ENCODE assay signal across 14 cellular contexts in the genomic region with DNA sequence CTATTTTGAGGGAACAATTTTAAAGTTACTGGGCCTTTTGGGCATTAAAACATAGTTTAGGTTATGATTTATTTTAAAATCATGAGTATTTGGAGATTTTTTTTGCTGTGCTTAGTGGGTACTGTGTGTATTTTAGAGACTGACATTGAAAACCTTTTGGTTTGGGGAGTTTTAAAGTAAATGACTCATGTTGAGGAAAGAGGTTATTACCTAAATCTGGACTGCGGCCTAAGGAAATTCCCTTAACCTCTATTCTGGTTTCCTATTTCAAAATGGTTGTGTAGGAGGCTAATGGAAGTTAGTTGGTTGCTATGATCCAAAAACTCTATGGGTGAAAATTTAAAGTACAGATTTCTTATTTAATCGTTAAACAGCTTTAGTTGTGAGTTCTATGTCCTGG. TPM values are rescaled to one million over a fixed set of nuclear protein-coding genes. Genes with fewer than 3 reads are reported as not detected.
DNase-seq lines count a peak whose midpoint lies in the region; ATAC-seq and TF ChIP-seq lines count a peak whose summit lies in the region.
"Had no signal": no experiment of that assay in that cellular context is flagged by ENCODE, and none has a peak within 500 bp of the region (broad histone marks: within the 10 kb centered on the region; RNA-seq: fewer than 3 reads in every experiment).

No MANE protein-coding gene starts in this region.

- in situ Hi-C loops in brain microvascular endothelial cell (cut with HindIII; ENCODE audit: low pct_ligation_motif_present, low sequenced_read_pairs) = no loop called here

- H3K4me1 ChIP-seq in smooth muscle cell (ENCODE audit: low read depth) = no peaks in the 10 kb centered on the region
- H3K4me1 ChIP-seq: psoas muscle had no signal

- DNase-seq in brain microvascular endothelial cell (peak; percentile 27), smooth muscle cell (lab: John Stamatoyannopoulos, UW; ENCODE audit: unreplicated experiment) (no peak), NCI-H82 (lab: John Stamatoyannopoulos, UW) (no peak), DMS53 treated with DMSO at 0.1 percent for 48 hours (lab: John Stamatoyannopoulos, UW; ENCODE audit: unreplicated experiment) (no peak), mesenteric fat pad (ENCODE audit: low spot score) (no peak)
- no peak for DNase-seq in activated CD4-positive, alpha-beta T cell treated with anti-CD3 and anti-CD28 coated beads for 48 hours
- DNase-seq: left colon, NCI-H2029 treated with DMSO at 0.1 percent for 48 hours, psoas muscle had no signal

- ATAC-seq in GM18873 (IDR thresholded peaks at IDR 0.05; ENCODE audit: low FRiP score, unreplicated experiment) (peak; percentile 63), HG02884 (IDR thresholded peaks at IDR 0.05; ENCODE audit: unreplicated experiment) (peak; percentile 74)
- ATAC-seq: activated naive CD4-positive, alpha-beta T cell treated with anti-CD3 and anti-CD28 coated beads, Interleukin-2, amount 50 U/mL, for 72 hours; HepG2; left colon; psoas muscle had no signal

- H3K36me3 ChIP-seq in brain microvascular endothelial cell (replicated peaks) (no peaks in the 10 kb centered on the region), smooth muscle cell (ENCODE audit: low read depth) (no peaks in the 10 kb centered on the region)
- H3K36me3 ChIP-seq: esophagus muscularis mucosa had no signal

- H3K27ac ChIP-seq in brain microvascular endothelial cell (no peak overlapping the region), smooth muscle cell (ENCODE audit: low read depth) (peak overlapping the region; percentile 85)
- H3K27ac ChIP-seq: esophagus muscularis mucosa, psoas muscle had no signal

- H3F3A ChIP-seq in smooth muscle cell (ENCODE audit: low read depth) = no peaks in the 10 kb centered on the region

- no peaks in the 10 kb centered on the region for H4K20me1 ChIP-seq in smooth muscle cell (ENCODE audit: low read depth)

- H3K9me3 ChIP-seq in smooth muscle cell (replicated peaks; ENCODE audit: low read depth) = no peaks in the 10 kb centered on the region
- H3K9me3 ChIP-seq: esophagus muscularis mucosa, psoas muscle had no signal

- peak overlapping the region; percentile 29 for H3K4me2 ChIP-seq in smooth muscle cell

- H2AFZ ChIP-seq in smooth muscle cell (ENCODE audit: low read depth) = no peak overlapping the region

- H3K79me2 ChIP-seq in smooth muscle cell (ENCODE audit: low read depth) = no peaks in the 10 kb centered on the region

- H3K4me3 ChIP-seq in brain microvascular endothelial cell (ENCODE audit: low read depth, low read length) (no peak overlapping the region), smooth muscle cell (no peak overlapping the region)
- H3K4me3 ChIP-seq: esophagus muscularis mucosa, psoas muscle had no signal

- TF ChIP-seq CTCF in brain microvascular endothelial cell (IDR thresholded peaks at IDR 0.05; ENCODE audit: low read depth, low read length, missing control alignments) (no peak), smooth muscle cell (IDR thresholded peaks at IDR 0.05; ENCODE audit: borderline replicate concordance, insufficient read depth, poor library complexity, severe bottlenecking) (no peak)

- H3K9ac ChIP-seq in smooth muscle cell (ENCODE audit: low read depth) = no peak overlapping the region

- 71% methylated on average over 2 of the region's 2 CpGs for WGBS in smooth muscle cell (ENCODE audit: low lambda C conversion rate)

- no peaks in the 10 kb centered on the region for H3K27me3 ChIP-seq in brain microvascular endothelial cell (replicated peaks)
- no peaks in the 10 kb centered on the region for H3K27me3 ChIP-seq in smooth muscle cell (ENCODE audit: low read depth)
- H3K27me3 ChIP-seq: esophagus muscularis mucosa had no signal

RNA-seq across cellular contexts. Expression of a gene that starts 57.3 kb away (rescaled TPM):
- total RNA-seq in smooth muscle cell (6.5 and 19.9 TPM in 2 replicates), mesenteric fat pad (15.0 TPM)
- 4.0 and 14.4 TPM in 2 replicates for polyA plus RNA-seq in smooth muscle cell
